1 cellular context compared by ENCODE assay signal in genomic region chr10:89706011-89706410, GRCh38.
A peak's percentile ranks its signal among the peaks of the same experiment; 100 is the strongest.
TF ChIP-seq lines count a peak whose summit lies in the region.

No MANE protein-coding gene starts in this region.

TF ChIP-seq in HEK293, 187 proteins besides CTCF, POLR2A, EP300 and RAD21 (continued from another document):
- TF ChIP-seq PRDM6 (tag by site-specific recombination; IDR thresholded peaks at IDR 0.05) (peak; percentile 38; the same call in 1 of the 2 replicates), FEZF1 (tag by site-specific recombination; IDR thresholded peaks at IDR 0.05) (peak; percentile 25; the same call in 1 of the 2 replicates), ZNF792 (tag by site-specific recombination; IDR thresholded peaks at IDR 0.05) (no peak)
